ENCODE assay signal across 8 cellular contexts in the genomic region with DNA sequence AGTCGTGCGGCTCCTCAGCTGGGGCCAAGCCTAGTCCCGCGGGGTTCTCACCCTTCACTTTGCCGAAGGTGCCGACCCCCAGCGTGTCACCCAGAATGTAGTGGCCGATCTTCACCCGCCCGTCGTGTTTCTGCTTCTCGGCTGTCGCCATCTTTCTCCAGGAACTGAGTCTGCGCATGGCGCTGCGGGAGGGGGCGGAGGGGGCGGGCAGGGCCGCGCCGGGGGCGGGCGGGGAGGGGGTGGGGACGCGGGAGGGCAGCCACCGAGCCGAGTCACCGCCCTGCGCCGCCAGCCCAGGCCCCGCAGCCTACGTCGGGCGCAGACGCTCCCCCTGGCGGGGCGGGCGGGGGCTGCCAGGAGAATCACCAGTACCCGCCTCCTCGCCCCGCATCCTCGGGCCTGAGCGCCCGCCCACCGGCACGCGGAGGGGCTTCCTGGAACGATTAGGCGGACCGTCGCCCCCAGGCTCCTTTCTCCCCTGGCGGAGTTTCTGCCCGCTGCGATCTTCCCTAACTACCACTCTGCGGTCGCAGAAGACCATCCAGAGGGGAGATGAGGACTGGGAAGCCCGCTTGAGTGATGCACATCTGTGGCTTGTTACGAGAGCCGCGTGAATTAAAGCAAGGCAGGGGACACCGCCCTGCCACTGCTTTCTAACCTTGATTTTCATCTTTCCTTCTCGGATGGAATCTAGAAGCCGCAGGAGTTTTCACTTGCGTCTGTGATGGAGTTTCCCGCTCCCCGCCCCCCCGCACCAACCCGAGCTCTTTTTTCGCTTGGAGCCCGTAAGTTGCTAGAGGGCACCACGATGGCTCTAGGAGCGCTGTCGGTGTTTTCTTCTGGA. TPM values are rescaled to one million over a fixed set of nuclear protein-coding genes. Genes with fewer than 3 reads are reported as not detected.
A peak's percentile ranks its signal among the peaks of the same experiment; 100 is the strongest.
DNase-seq lines count a peak whose midpoint lies in the region; ATAC-seq lines count a peak whose summit lies in the region.

A gene (minus strand): TSS at position 363 of the 844 bp plus-strand sequence. CDS start 185 bp downstream, at position 178.

- peak within 1 kb of the TSS; percentile 92 for H3K9ac ChIP-seq in BLaER1

- H3K27me3 ChIP-seq in BLaER1 = no peaks in the 10 kb centered on the region

- peak; percentile 95 for ATAC-seq in HG03457 (IDR thresholded peaks at IDR 0.05; ENCODE audit: unreplicated experiment)

- peaks cover 15% of the 10 kb centered on the region; the same call in 1 of the 2 replicates for H3K36me3 ChIP-seq in BLaER1

- DNase-seq in GM19240 (ENCODE audit: insufficient read length, low spot score) = peak; percentile 73
- peak; percentile 95 for DNase-seq in NCI-H510A treated with DMSO at 0.1 percent for 48 hours (lab: John Stamatoyannopoulos, UW)
- peak; percentile 74 to 80 for DNase-seq in activated CD4-positive, alpha-beta T cell treated with anti-CD3 and anti-CD28 coated beads for 24 hours (ENCODE audit: low read depth in 2 of 2)
- DNase-seq in cerebellum (ENCODE audit: low spot score) = peak; percentile 96
- DNase-seq in kidney glomerular epithelial cell (lab: John Stamatoyannopoulos, UW) = peak; percentile 78
- peak; percentile 75 to 80 for DNase-seq in stimulated activated CD4-positive, alpha-beta T cell treated with anti-CD3 and anti-CD28 coated beads, Interleukin-1b, Interleukin-23, amount 100 ng/mL, for 1 hour (ENCODE audit: low read depth in 2 of 2)

- H3K27ac ChIP-seq in BLaER1 = peak within 1 kb of the TSS; percentile 92

- H4K20me1 ChIP-seq in BLaER1 = peaks cover 35% of the 10 kb centered on the region

- peaks cover 27% of the 10 kb centered on the region for H3K4me1 ChIP-seq in BLaER1

- H3K9me3 ChIP-seq in BLaER1 = no peaks in the 10 kb centered on the region

- peak within 1 kb of the TSS; percentile 72 for H3K4me2 ChIP-seq in BLaER1

- H3K4me3 ChIP-seq in BLaER1 = peak within 1 kb of the TSS; percentile 83

RNA-seq across cellular contexts. Expression of the gene that starts here (rescaled TPM):
- total RNA-seq in cerebellum = 59.7 TPM

Comparison
In these comparisons a context has a peak if more than half of its experiments do, and no peak if none do; other contexts are left out.
1. Peak in every context shown above with its lines: DNase-seq, ATAC-seq, H3K4me3 ChIP-seq and H3K27ac ChIP-seq.